25 cellular contexts compared by ENCODE assay signal in genomic region chr12:101501410-101502045, GRCh38. TPM values are rescaled to one million over a fixed set of nuclear protein-coding genes. Genes with fewer than 3 reads are reported as not detected.
A peak's percentile ranks its signal among the peaks of the same experiment; 100 is the strongest.
DNase-seq lines count a peak whose midpoint lies in the region; ATAC-seq and TF ChIP-seq lines count a peak whose summit lies in the region.
"Had no signal": no experiment of that assay in that cellular context is flagged by ENCODE, and none has a peak within 500 bp of the region (broad histone marks: within the 10 kb centered on the region; RNA-seq: fewer than 3 reads in every experiment).

No MANE protein-coding gene starts in this region.

- TF ChIP-seq CTCF in left ventricle myocardium inferior (IDR thresholded peaks at IDR 0.05; ENCODE audit: borderline replicate concordance) (no peak), fibroblast of villous mesenchyme (IDR thresholded peaks at IDR 0.05; ENCODE audit: insufficient read depth, low read depth, low read length) (no peak), vagina (IDR thresholded peaks at IDR 0.05) (no peak)

- intact Hi-C loops in Right ventricle myocardium superior (cut with DNase I): no loop called here
- intact Hi-C loops in left ventricle myocardium inferior (cut with micrococcal nuclease): no loop called here
- intact Hi-C loops in vagina (cut with DNase I): no loop called here

- no peaks in the 10 kb centered on the region for H3K36me3 ChIP-seq in left ventricle myocardium inferior
- no peaks in the 10 kb centered on the region for H3K36me3 ChIP-seq in vagina
- H3K36me3 ChIP-seq: brain microvascular endothelial cell, upper lobe of left lung had no signal

- H3K4me3 ChIP-seq in left ventricle myocardium inferior: no peak overlapping the region
- no peak overlapping the region for H3K4me3 ChIP-seq in fibroblast of villous mesenchyme (ENCODE audit: low read depth, low read length)
- H3K4me3 ChIP-seq in vagina: no peak overlapping the region
- H3K4me3 ChIP-seq: dorsolateral prefrontal cortex, lung, upper lobe of left lung had no signal

- H3K27me3 ChIP-seq in left ventricle myocardium inferior (ENCODE audit: low read depth) (no peaks in the 10 kb centered on the region), vagina (no peaks in the 10 kb centered on the region)
- H3K27me3 ChIP-seq: brain microvascular endothelial cell, dorsolateral prefrontal cortex, upper lobe of left lung had no signal

- H3K9me3 ChIP-seq in left ventricle myocardium inferior (replicated peaks): no peaks in the 10 kb centered on the region
- H3K9me3 ChIP-seq in vagina: no peaks in the 10 kb centered on the region
- H3K9me3 ChIP-seq: upper lobe of left lung had no signal

- TF ChIP-seq POLR2A in vagina (IDR thresholded peaks at IDR 0.05): no peak

- H3K4me1 ChIP-seq in left ventricle myocardium inferior (peaks cover 31% of the 10 kb centered on the region), vagina (peaks cover 5% of the 10 kb centered on the region)

- H3K27ac ChIP-seq in left ventricle myocardium inferior (replicated peaks): no peak overlapping the region
- H3K27ac ChIP-seq in vagina: peak overlapping the region; percentile 6
- H3K27ac ChIP-seq: brain microvascular endothelial cell, dorsolateral prefrontal cortex, VCaP had no signal

- DNase-seq in Right ventricle myocardium superior (no peak), left ventricle myocardium inferior (no peak), NCI-H69 (lab: John Stamatoyannopoulos, UW) (peak; percentile 12), fibroblast of villous mesenchyme (ENCODE audit: low read depth) (peak; percentile 58), vagina (ENCODE audit: extremely low spot score in 2 of 2) (no peak)
- no peak for DNase-seq in activated CD4-positive, CD25-positive, alpha-beta regulatory T cell treated with anti-CD3 and anti-CD28 coated beads, Interleukin-2, amount 50 U/mL, for 72 hours
- DNase-seq: activated CD4-positive, alpha-beta T cell treated with anti-CD3 and anti-CD28 coated beads, Interleukin-2, amount 50 U/mL, for 48 hours; activated naive CD4-positive, alpha-beta T cell treated with anti-CD3 and anti-CD28 coated beads for 36 hours; activated T-cell treated with anti-CD3 and anti-CD28 coated beads, Interleukin-2, amount 50 U/mL, for 24 hours; brain microvascular endothelial cell; CD4-positive, alpha-beta memory T cell; dorsolateral prefrontal cortex; glutamatergic neuron; H7; KG1; NCI-H1417 treated with DMSO at 0.1 percent for 48 hours; SIG-M5; stimulated activated CD4-positive, alpha-beta T cell treated with anti-CD3 and anti-CD28 coated beads, Interleukin-2, amount 100 ng/mL, for 24 hours; stimulated activated naive CD8-positive, alpha-beta T cell treated with anti-CD3 and anti-CD28 coated beads, Interleukin-15, amount 100 ng/mL, for 72 hours; upper lobe of left lung had no signal

- peak; percentile 68 for ATAC-seq in Right ventricle myocardium superior (ENCODE audit: poor library complexity)
- ATAC-seq in HG02938 (IDR thresholded peaks at IDR 0.05; ENCODE audit: unreplicated experiment): no peak
- ATAC-seq in HG02884 (IDR thresholded peaks at IDR 0.05; ENCODE audit: unreplicated experiment): no peak
- ATAC-seq: stimulated activated naive CD8-positive, alpha-beta T cell treated with anti-CD3 and anti-CD28 coated beads, Interleukin-15, amount 100 ng/mL, for 72 hours had no signal

RNA-seq across cellular contexts. Expression of gene SPIC, which starts 26.4 kb away (rescaled TPM):
- not detected for total RNA-seq in Right ventricle myocardium superior
- total RNA-seq in left ventricle myocardium inferior: not detected
- total RNA-seq in fibroblast of villous mesenchyme: not detected in 2 replicates
- not detected for total RNA-seq in vagina
- total RNA-seq: activated naive CD4-positive, alpha-beta T cell treated with anti-CD3 and anti-CD28 coated beads for 36 hours; CD4-positive, alpha-beta memory T cell; dorsolateral prefrontal cortex; H7; osteoblast had no signal

Comparison
In these comparisons a context has a peak if more than half of its experiments do, and no peak if none do; other contexts are left out.
1. DNase-seq: peak in NCI-H69 (single experiment) and fibroblast of villous mesenchyme (single experiment); none in Right ventricle myocardium superior (single experiment), left ventricle myocardium inferior (single experiment), vagina (0 of 2) and activated CD4-positive, CD25-positive, alpha-beta regulatory T cell treated with anti-CD3 and anti-CD28 coated beads, Interleukin-2, amount 50 U/mL, for 72 hours (single experiment).